ENCODE assay signal across 1 cellular context in genomic region chr17:42402121-42402516, GRCh38.
TF ChIP-seq lines count a peak whose summit lies in the region.

No MANE protein-coding gene starts in this region.

TF ChIP-seq in endothelial cell of umbilical vein, 7 proteins besides CTCF, POLR2A, EP300 and RAD21:
- TF ChIP-seq JUN (IDR thresholded peaks at IDR 0.05; ENCODE audit: borderline replicate concordance, insufficient read depth, insufficient read length, low read depth) (no peak), MAX (IDR thresholded peaks at IDR 0.05; ENCODE audit: insufficient read depth, insufficient read length) (no peak), GATA2 (IDR thresholded peaks at IDR 0.05; ENCODE audit: insufficient read depth, insufficient read length, low read depth, low read length) (no peak), FOS (IDR thresholded peaks at IDR 0.05; ENCODE audit: borderline replicate concordance, insufficient read depth, low read length) (no peak), MYC (IDR thresholded peaks at IDR 0.05; ENCODE audit: low read depth, low read length) (no peak), EZH2 (IDR thresholded peaks at IDR 0.05; ENCODE audit: borderline replicate concordance, low read depth, low read length, severe bottlenecking) (no peak), POLR2AphosphoS5 (IDR thresholded peaks at IDR 0.05; ENCODE audit: insufficient read depth, low read depth, low read length) (no peak)
